18 cellular contexts compared by ENCODE assay signal in genomic region chrX:17459596-17459995, GRCh38.
DNase-seq lines count a peak whose midpoint lies in the region; ATAC-seq, FAIRE-seq and TF ChIP-seq lines count a peak whose summit lies in the region.
"Had no signal": no experiment of that assay in that cellular context is flagged by ENCODE, and none has a peak within 500 bp of the region (broad histone marks: within the 10 kb centered on the region; RNA-seq: fewer than 3 reads in every experiment).

No MANE protein-coding gene starts in this region.

- no peak overlapping the region for H3K27ac ChIP-seq in neural progenitor cell
- H3K27ac ChIP-seq: BLaER1 treated with 17β-estradiol and CSF1 and Interleukin-3, amounts not matched to agents 10 nM and 100 nM; SJSA1; upper lobe of right lung had no signal

- H3K79me2 ChIP-seq in neural progenitor cell (ENCODE audit: low read depth) = no peaks in the 10 kb centered on the region

- H3K4me2 ChIP-seq in neural progenitor cell = peak overlapping the region; percentile 26
- H3K4me2 ChIP-seq: BLaER1 treated with 17β-estradiol and CSF1 and Interleukin-3, amounts not matched to agents 10 nM and 100 nM had no signal

- no peaks in the 10 kb centered on the region for H3K27me3 Mint-ChIP-seq in neural progenitor cell (ENCODE audit: insufficient read depth, low read depth)
- H3K27me3 Mint-ChIP-seq in stimulated activated naive B cell treated with anti-CD40 and anti-IgM and Interleukin-4, amounts not matched to agents 10 μg/mL and 1 μg/mL and 100 μg/mL, for 72 hours = peaks cover 0 to 19% of the 10 kb centered on the region in 2 donors
- H3K27me3 Mint-ChIP-seq: stimulated activated memory B cell treated with anti-CD40 and anti-IgM and Interleukin-4, amounts not matched to agents 10 μg/mL and 1 μg/mL and 100 μg/mL, for 72 hours had no signal

- H3K4me3 ChIP-seq in neural progenitor cell = no peak overlapping the region
- H3K4me3 ChIP-seq: BLaER1 treated with 17β-estradiol and CSF1 and Interleukin-3, amounts not matched to agents 10 nM and 100 nM; SJSA1; upper lobe of right lung had no signal

- H2AFZ ChIP-seq in neural progenitor cell (replicated peaks) = no peak overlapping the region

- H3K4me1 Mint-ChIP-seq in neural progenitor cell = peaks cover 52% of the 10 kb centered on the region
- H3K4me1 Mint-ChIP-seq in stimulated activated naive B cell treated with anti-CD40 and anti-IgM and Interleukin-4, amounts not matched to agents 10 μg/mL and 1 μg/mL and 100 μg/mL, for 72 hours = no peaks in the 10 kb centered on the region
- H3K4me1 Mint-ChIP-seq: stimulated activated memory B cell treated with anti-CD40 and anti-IgM and Interleukin-4, amounts not matched to agents 10 μg/mL and 1 μg/mL and 100 μg/mL, for 72 hours had no signal

- H3K27me3 ChIP-seq in neural progenitor cell = no peaks in the 10 kb centered on the region
- H3K27me3 ChIP-seq: SJSA1, upper lobe of right lung had no signal

- no peak for TF ChIP-seq CTCF in neural progenitor cell (IDR thresholded peaks at IDR 0.05)

- peaks cover 4% of the 10 kb centered on the region for H3K9me3 ChIP-seq in neural progenitor cell (ENCODE audit: low read depth)
- H3K9me3 ChIP-seq: SJSA1, upper lobe of right lung had no signal

- peak; percentile 71 for FAIRE-seq in RCC 7860 (lab: Jason Lieb, UNC)
- no peak for FAIRE-seq in HTR-8/SVneo (lab: Jason Lieb, UNC)
- FAIRE-seq: frontal cortex, TTC549 had no signal

- H3K9me3 Mint-ChIP-seq in neural progenitor cell = no peaks in the 10 kb centered on the region
- no peaks in the 10 kb centered on the region for H3K9me3 Mint-ChIP-seq in stimulated activated naive B cell treated with anti-CD40 and anti-IgM and Interleukin-4, amounts not matched to agents 10 μg/mL and 1 μg/mL and 100 μg/mL, for 72 hours
- H3K9me3 Mint-ChIP-seq: stimulated activated memory B cell treated with anti-CD40 and anti-IgM and Interleukin-4, amounts not matched to agents 10 μg/mL and 1 μg/mL and 100 μg/mL, for 72 hours had no signal

- peaks cover 24% of the 10 kb centered on the region for H3F3A ChIP-seq in neural progenitor cell (ENCODE audit: low read depth)

- no peaks in the 10 kb centered on the region for H4K20me1 ChIP-seq in neural progenitor cell (ENCODE audit: low read depth)
- H4K20me1 ChIP-seq: BLaER1 treated with 17β-estradiol and CSF1 and Interleukin-3, amounts not matched to agents 10 nM and 100 nM had no signal

- peak; percentile 13 for DNase-seq in COLO829 (ENCODE audit: low spot score)
- DNase-seq in RCC 7860 (ENCODE audit: low spot score) = no peak
- DNase-seq in fibroblast of gingiva (ENCODE audit: low read depth) = peak; percentile 77
- DNase-seq in neural progenitor cell (ENCODE audit: low spot score) = no peak
- no peak for DNase-seq in NCI-H2196 (lab: John Stamatoyannopoulos, UW; ENCODE audit: unreplicated experiment)
- no peak for DNase-seq in HTR-8/SVneo (ENCODE audit: insufficient read length, low spot score)
- DNase-seq in GM19240 (ENCODE audit: insufficient read length, low spot score) = no peak
- DNase-seq in stimulated activated naive B cell treated with anti-CD40 and anti-IgM and Interleukin-4, amounts not matched to agents 10 μg/mL and 1 μg/mL and 100 μg/mL, for 72 hours = no peak
- DNase-seq: activated CD4-positive, alpha-beta T cell treated with anti-CD3 and anti-CD28 coated beads, Interleukin-2, amount 50 U/mL, for 4 hours; amniotic stem cell; NCI-H2227 treated with DMSO at 0.1 percent for 48 hours; nucleus accumbens; upper lobe of right lung had no signal

- H3K36me3 ChIP-seq in neural progenitor cell = no peaks in the 10 kb centered on the region
- H3K36me3 ChIP-seq: BLaER1 treated with 17β-estradiol and CSF1 and Interleukin-3, amounts not matched to agents 10 nM and 100 nM; SJSA1; upper lobe of right lung had no signal

- peaks cover 2% of the 10 kb centered on the region for H3K36me3 Mint-ChIP-seq in neural progenitor cell
- no peaks in the 10 kb centered on the region for H3K36me3 Mint-ChIP-seq in stimulated activated naive B cell treated with anti-CD40 and anti-IgM and Interleukin-4, amounts not matched to agents 10 μg/mL and 1 μg/mL and 100 μg/mL, for 72 hours
- H3K36me3 Mint-ChIP-seq: stimulated activated memory B cell treated with anti-CD40 and anti-IgM and Interleukin-4, amounts not matched to agents 10 μg/mL and 1 μg/mL and 100 μg/mL, for 72 hours had no signal

- H3K9ac ChIP-seq in neural progenitor cell = no peak overlapping the region
- H3K9ac ChIP-seq: BLaER1 treated with 17β-estradiol and CSF1 and Interleukin-3, amounts not matched to agents 10 nM and 100 nM had no signal

- ATAC-seq in stimulated activated naive B cell treated with anti-CD40 and anti-IgM and Interleukin-4, amounts not matched to agents 10 μg/mL and 1 μg/mL and 100 μg/mL, for 72 hours (replicated peaks) = no peak
- ATAC-seq: stimulated activated memory B cell treated with anti-CD40 and anti-IgM and Interleukin-4, amounts not matched to agents 10 μg/mL and 1 μg/mL and 100 μg/mL, for 72 hours; upper lobe of right lung had no signal

- H3K4me3 Mint-ChIP-seq in neural progenitor cell = no peak overlapping the region
- H3K4me3 Mint-ChIP-seq in stimulated activated naive B cell treated with anti-CD40 and anti-IgM and Interleukin-4, amounts not matched to agents 10 μg/mL and 1 μg/mL and 100 μg/mL, for 72 hours = no peak overlapping the region
- H3K4me3 Mint-ChIP-seq: stimulated activated memory B cell treated with anti-CD40 and anti-IgM and Interleukin-4, amounts not matched to agents 10 μg/mL and 1 μg/mL and 100 μg/mL, for 72 hours had no signal

- no peak overlapping the region for H3K27ac Mint-ChIP-seq in neural progenitor cell
- H3K27ac Mint-ChIP-seq in stimulated activated naive B cell treated with anti-CD40 and anti-IgM and Interleukin-4, amounts not matched to agents 10 μg/mL and 1 μg/mL and 100 μg/mL, for 72 hours = no peak overlapping the region
- H3K27ac Mint-ChIP-seq: stimulated activated memory B cell treated with anti-CD40 and anti-IgM and Interleukin-4, amounts not matched to agents 10 μg/mL and 1 μg/mL and 100 μg/mL, for 72 hours had no signal

- peaks cover 46% of the 10 kb centered on the region for H3K4me1 ChIP-seq in neural progenitor cell
- H3K4me1 ChIP-seq: BLaER1 treated with 17β-estradiol and CSF1 and Interleukin-3, amounts not matched to agents 10 nM and 100 nM; SJSA1; upper lobe of right lung had no signal

Comparison
In these comparisons a context has a peak if more than half of its experiments do, and no peak if none do; other contexts are left out.
1. DNase-seq: peak in COLO829 (single experiment) and fibroblast of gingiva (single experiment); none in RCC 7860 (single experiment), neural progenitor cell (single experiment), NCI-H2196 (single experiment), HTR-8/SVneo (single experiment), GM19240 (single experiment) and stimulated activated naive B cell treated with anti-CD40 and anti-IgM and Interleukin-4, amounts not matched to agents 10 μg/mL and 1 μg/mL and 100 μg/mL, for 72 hours (single experiment).